ENCODE assay signal across 21 cellular contexts in the genomic region with DNA sequence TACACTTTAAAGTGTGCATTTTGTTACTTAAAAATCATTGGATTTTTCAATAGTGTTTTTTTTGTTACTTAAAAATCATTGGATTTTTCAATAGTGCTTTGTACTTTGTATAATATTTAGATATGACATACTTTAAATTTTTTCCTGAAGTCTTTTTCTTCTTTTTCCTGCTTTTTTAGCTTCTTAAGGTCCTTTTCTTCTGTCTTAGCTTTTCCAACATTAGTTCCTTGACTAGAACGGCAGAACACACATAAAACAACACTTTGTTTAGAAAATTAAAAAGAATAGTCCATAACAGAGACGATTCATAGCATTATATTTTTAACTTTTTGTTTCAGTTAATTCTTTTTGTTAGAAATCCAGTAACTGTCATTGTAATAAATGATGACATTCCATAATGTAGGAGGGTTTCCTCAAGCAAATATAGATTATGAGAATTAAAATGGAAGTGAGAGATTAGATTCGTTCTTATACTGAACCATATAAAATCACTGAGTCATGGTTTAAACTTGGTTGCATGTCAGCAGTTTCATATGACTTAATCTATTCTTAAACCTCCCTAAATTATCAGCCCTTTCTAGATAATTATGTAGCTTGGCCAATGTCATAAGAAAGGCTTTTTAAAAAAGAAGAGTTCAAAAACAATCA. TPM values are rescaled to one million over a fixed set of nuclear protein-coding genes. Genes with fewer than 3 reads are reported as not detected.
DNase-seq lines count a peak whose midpoint lies in the region; ATAC-seq, FAIRE-seq and TF ChIP-seq lines count a peak whose summit lies in the region.
"Had no signal": no experiment of that assay in that cellular context is flagged by ENCODE, and none has a peak within 500 bp of the region (broad histone marks: within the 10 kb centered on the region; RNA-seq: fewer than 3 reads in every experiment).

No MANE protein-coding gene starts in this region.

- H3K4me1 Mint-ChIP-seq in CD4-positive, alpha-beta T cell (ENCODE audit: low read depth), result peaks cover 48% of the 10 kb centered on the region
- peaks cover 36 to 46% (median 43%) of the 10 kb centered on the region in 3 donors for H3K4me1 Mint-ChIP-seq in T-cell

- no peak overlapping the region for H3K4me3 Mint-ChIP-seq in CD4-positive, alpha-beta T cell
- H3K4me3 Mint-ChIP-seq in T-cell, result no peak overlapping the region

- TF ChIP-seq POLR2A in H54 (IDR thresholded peaks at IDR 0.05; ENCODE audit: low read depth, low read length), result no peak

- intact Hi-C loops in CD4-positive, alpha-beta T cell (cut with DNase I, micrococcal nuclease), result no loop called here

- H3K27ac Mint-ChIP-seq in CD4-positive, alpha-beta T cell, result peak overlapping the region; percentile 64
- H3K27ac Mint-ChIP-seq in T-cell, result peak overlapping the region; percentile 4 to 75

- POLR2A ChIA-PET in CD4-positive, alpha-beta T cell (lab: Charles Lee), result interaction anchor here (0.7 to 1.0 kb wide), 4 partner anchors 17 to 76 kb away, joined by 3 read pairs; no protein-coding TSS in a partner anchor
- POLR2A ChIA-PET in T-cell (lab: Charles Lee), result interaction anchor here (0.5 to 0.6 kb wide), 3 partner anchors 15 to 150 kb away, joined by 3 to 6 read pairs (median 4); no protein-coding TSS in a partner anchor

- ATAC-seq in CD4-positive, alpha-beta T cell (ENCODE audit: poor library complexity), result no peak
- ATAC-seq in T-cell (replicated peaks in 1 of 4), result no peak
- no peak for ATAC-seq in GM18870 (IDR thresholded peaks at IDR 0.05; ENCODE audit: unreplicated experiment)
- ATAC-seq: gastrocnemius medialis had no signal

- CTCF ChIA-PET in CD4-positive, alpha-beta T cell (lab: Charles Lee), result interaction anchor here (0.7 to 1.9 kb wide), 3 partner anchors 22 to 114 kb away, joined by 3 to 4 read pairs (median 3); no protein-coding TSS in a partner anchor
- CTCF ChIA-PET in T-cell (lab: Charles Lee), result interaction anchor here (0.7 to 1.4 kb wide), 4 partner anchors 60 to 164 kb away, joined by 3 to 5 read pairs (median 4); no protein-coding TSS in a partner anchor

- H3K9me3 Mint-ChIP-seq in CD4-positive, alpha-beta T cell, result no peaks in the 10 kb centered on the region
- H3K9me3 Mint-ChIP-seq in T-cell, result no peaks in the 10 kb centered on the region

- H3K27me3 ChIP-seq in CD4-positive, alpha-beta T cell (ENCODE audit: control insufficient read depth, insufficient read depth, low read length), result no peaks in the 10 kb centered on the region
- H3K27me3 ChIP-seq: gastrocnemius medialis had no signal

- H3K36me3 Mint-ChIP-seq in CD4-positive, alpha-beta T cell (ENCODE audit: low read depth), result peaks cover 89% of the 10 kb centered on the region
- peaks cover 56% of the 10 kb centered on the region for H3K36me3 Mint-ChIP-seq in T-cell

- no peaks in the 10 kb centered on the region for H3K9me3 ChIP-seq in CD4-positive, alpha-beta T cell (ENCODE audit: control insufficient read depth, low read length)
- H3K9me3 ChIP-seq: gastrocnemius medialis, SJCRH30 had no signal

- no peak overlapping the region for H3K27ac ChIP-seq in CD4-positive, alpha-beta T cell (ENCODE audit: low read depth, low read length)
- H3K27ac ChIP-seq: gastrocnemius medialis, SJCRH30 had no signal

- no peak for TF ChIP-seq CTCF in CD4-positive, alpha-beta T cell (IDR thresholded peaks at IDR 0.05)

- H3K27me3 Mint-ChIP-seq in CD4-positive, alpha-beta T cell, result no peaks in the 10 kb centered on the region
- no peaks in the 10 kb centered on the region for H3K27me3 Mint-ChIP-seq in T-cell

- FAIRE-seq in H54 (lab: Jason Lieb, UNC), result peak; percentile 45
- FAIRE-seq: keratinocyte had no signal

- DNase-seq in CD4-positive, alpha-beta T cell, result no peak
- DNase-seq in H54 (ENCODE audit: insufficient read length, low spot score) (no peak), T-cell (no peak), fibroblast of peridontal ligament (ENCODE audit: extremely low read depth) (peak; percentile 43), NCI-H1694 (lab: John Stamatoyannopoulos, UW) (no peak), SHP77 (lab: John Stamatoyannopoulos, UW) (no peak), SW480 (ENCODE audit: low spot score) (no peak)
- DNase-seq: activated gamma-delta T cell, amygdala, dermis blood vessel endothelial cell, DND-41, gastrocnemius medialis, hypothalamus, NCI-H1436 treated with DMSO at 0.1 percent for 48 hours, NCI-H748 treated with DMSO at 0.1 percent for 48 hours, retina, SJCRH30, substantia nigra, T-helper 9 cell had no signal

RNA-seq across cellular contexts. Expression of a gene that starts 45.3 kb away (rescaled TPM):
- total RNA-seq in CD4-positive, alpha-beta T cell, result 100 to 1,000 TPM; 125 TPM
- total RNA-seq in T-cell, result 10 to 100 TPM; 68.5 to 85.8 (median 74.8) TPM
